Comparison of ENCODE assay signal across 7 cellular contexts in genomic region chr17:42518046-42518754, GRCh38.
DNase-seq lines count a peak whose midpoint lies in the region; ATAC-seq and TF ChIP-seq lines count a peak whose summit lies in the region.

No MANE protein-coding gene starts in this region.

- peaks cover 11% of the 10 kb centered on the region for H3K36me3 Mint-ChIP-seq in stimulated activated effector memory CD8-positive, alpha-beta T cell treated with anti-CD3 and anti-CD28 coated beads, Interleukin-12 subunit alpha, Interleukin-12 subunit beta, amount 100 ng/mL, for 72 hours

- no peak for ATAC-seq in stimulated activated effector memory CD8-positive, alpha-beta T cell treated with anti-CD3 and anti-CD28 coated beads, Interleukin-12 subunit alpha, Interleukin-12 subunit beta, amount 100 ng/mL, for 72 hours
- no peak for ATAC-seq in HG03108 (IDR thresholded peaks at IDR 0.05; ENCODE audit: unreplicated experiment)

- no peaks in the 10 kb centered on the region for H3K9me3 Mint-ChIP-seq in stimulated activated effector memory CD8-positive, alpha-beta T cell treated with anti-CD3 and anti-CD28 coated beads, Interleukin-12 subunit alpha, Interleukin-12 subunit beta, amount 100 ng/mL, for 72 hours

- H3K4me1 Mint-ChIP-seq in stimulated activated effector memory CD8-positive, alpha-beta T cell treated with anti-CD3 and anti-CD28 coated beads, Interleukin-12 subunit alpha, Interleukin-12 subunit beta, amount 100 ng/mL, for 72 hours, result peaks cover 17% of the 10 kb centered on the region

- DNase-seq in astrocyte of the hippocampus (ENCODE audit: low read depth, low spot score) (peak; percentile 91), kidney glomerular epithelial cell (lab: John Stamatoyannopoulos, UW) (peak; percentile 69), substantia nigra (lab: John Stamatoyannopoulos, UW) (peak in 22 of 49 donors; percentile 20 to 68 (median 34))
- DNase-seq in stimulated activated effector memory CD8-positive, alpha-beta T cell treated with anti-CD3 and anti-CD28 coated beads, Interleukin-12 subunit alpha, Interleukin-12 subunit beta, amount 100 ng/mL, for 72 hours (ENCODE audit: low spot score in 2 of 2), result no peak
- no peak for DNase-seq in activated CD4-positive, CD25-positive, alpha-beta regulatory T cell treated with anti-CD3 and anti-CD28 coated beads, Interleukin-2, amount 50 U/mL, for 72 hours

- TF ChIP-seq RAD21 in Ishikawa (IDR thresholded peaks at IDR 0.05; ENCODE audit: low read depth), result no peak

- H3K27ac ChIP-seq in substantia nigra (ENCODE audit: low read depth, low read length, poor library complexity, severe bottlenecking), result peak overlapping the region; percentile 77

- H3K27ac Mint-ChIP-seq in stimulated activated effector memory CD8-positive, alpha-beta T cell treated with anti-CD3 and anti-CD28 coated beads, Interleukin-12 subunit alpha, Interleukin-12 subunit beta, amount 100 ng/mL, for 72 hours, result no peak overlapping the region

- TF ChIP-seq EP300 in Ishikawa (IDR thresholded peaks at IDR 0.05; ENCODE audit: borderline replicate concordance), result peak; percentile 65

- no peak overlapping the region for H3K4me3 Mint-ChIP-seq in stimulated activated effector memory CD8-positive, alpha-beta T cell treated with anti-CD3 and anti-CD28 coated beads, Interleukin-12 subunit alpha, Interleukin-12 subunit beta, amount 100 ng/mL, for 72 hours

TF ChIP-seq in Ishikawa, 13 proteins besides CTCF, POLR2A, EP300 and RAD21:
- TF ChIP-seq NFIC (IDR thresholded peaks at IDR 0.05) (peak; percentile 94), MAX (IDR thresholded peaks at IDR 0.05) (peak; percentile 7; the same call in 1 of the 2 replicates), ZBTB7A (IDR thresholded peaks at IDR 0.05; ENCODE audit: low read depth) (no peak), TEAD4 (IDR thresholded peaks at IDR 0.05) (no peak), CEBPB (IDR thresholded peaks at IDR 0.05) (no peak)

Comparison
In these comparisons a context has a peak if more than half of its experiments do, and no peak if none do; other contexts are left out.
1. DNase-seq: peak in astrocyte of the hippocampus (single experiment) and kidney glomerular epithelial cell (single experiment); none in stimulated activated effector memory CD8-positive, alpha-beta T cell treated with anti-CD3 and anti-CD28 coated beads, Interleukin-12 subunit alpha, Interleukin-12 subunit beta, amount 100 ng/mL, for 72 hours (0 of 2) and activated CD4-positive, CD25-positive, alpha-beta regulatory T cell treated with anti-CD3 and anti-CD28 coated beads, Interleukin-2, amount 50 U/mL, for 72 hours (single experiment).